In the genomic region with DNA sequence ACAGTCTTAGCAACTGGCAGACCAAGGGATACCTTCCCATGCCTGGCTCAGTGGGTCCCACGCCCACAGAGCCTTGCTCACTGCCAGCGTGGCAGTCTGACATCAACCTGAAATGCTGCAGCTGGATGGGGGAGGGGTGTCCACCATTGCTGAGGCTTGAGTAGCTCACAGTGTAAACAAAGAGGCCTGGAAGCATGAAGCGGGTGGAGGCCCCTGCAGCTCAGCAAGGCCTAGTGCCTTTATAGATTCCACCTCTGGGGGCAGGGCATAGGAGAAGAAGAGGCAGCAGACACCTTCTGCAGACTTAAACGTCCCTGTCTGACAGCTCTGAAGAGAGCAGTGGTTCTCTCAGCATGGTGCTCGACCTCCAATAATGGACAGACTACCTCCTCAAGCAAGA, we compare ENCODE assay signal across 28 cellular contexts.
A peak's percentile ranks its signal among the peaks of the same experiment; 100 is the strongest.
DNase-seq lines count a peak whose midpoint lies in the region; ATAC-seq and TF ChIP-seq lines count a peak whose summit lies in the region.
"Had no signal": no experiment of that assay in that cellular context is flagged by ENCODE, and none has a peak within 500 bp of the region (broad histone marks: within the 10 kb centered on the region; RNA-seq: fewer than 3 reads in every experiment).

No MANE protein-coding gene starts in this region.

- DNase-seq in WTC11 (ENCODE audit: low spot score) (peak; percentile 26), iPS-NIHi7 (ENCODE audit: extremely low spot score) (peak; percentile 13), type B pancreatic cell (ENCODE audit: extremely low spot score, unreplicated experiment) (no peak), putamen (ENCODE audit: low spot score) (no peak), stomach (no peak)
- DNase-seq: activated CD4-positive, alpha-beta T cell treated with anti-CD3 and anti-CD28 coated beads for 36 hours; activated naive CD4-positive, alpha-beta T cell treated with anti-CD3 and anti-CD28 coated beads, Interleukin-2, amount 50 U/mL, for 16 hours; activated T-cell treated with anti-CD3 and anti-CD28 coated beads, Interleukin-2, amount 50 U/mL, for 48 hours; anterior cingulate cortex; CD4-positive, CD25-positive, alpha-beta regulatory T cell; central memory CD4-positive, alpha-beta T cell; DMS79; effector CD4-positive, alpha-beta T cell; esophagus squamous epithelium; KG1; NCI-H1048; NCI-H187 treated with DMSO at 0.1 percent for 48 hours; NCI-H774; PC-3; Right ventricle myocardium superior; T-cell had no signal

- H3K27ac Mint-ChIP-seq in WTC11 (no peak overlapping the region), type B pancreatic cell (no peak overlapping the region)
- H3K27ac Mint-ChIP-seq: activated CD4-positive, alpha-beta T cell treated with anti-CD3 and anti-CD28 coated beads for 36 hours; CD4-positive, CD25-positive, alpha-beta regulatory T cell; mesothelial cell of epicardium; natural killer cell treated with Interleukin-12 subunit alpha and Interleukin-12 subunit beta and Interleukin-15 and Interleukin-18, amount 100 ng/mL, for 72 hours; T-cell had no signal

- H3K9me3 ChIP-seq in HUES64 (ENCODE audit: insufficient read depth, low read depth, low read length) (no peaks in the 10 kb centered on the region), stomach (peaks cover 0 to 13% (median 4%) of the 10 kb centered on the region in 4 donors)

- H3K4me3 Mint-ChIP-seq in WTC11, result no peak overlapping the region
- H3K4me3 Mint-ChIP-seq in type B pancreatic cell, result no peak overlapping the region
- H3K4me3 Mint-ChIP-seq: activated CD4-positive, alpha-beta T cell treated with anti-CD3 and anti-CD28 coated beads for 36 hours; CD4-positive, CD25-positive, alpha-beta regulatory T cell; mesothelial cell of epicardium; natural killer cell treated with Interleukin-12 subunit alpha and Interleukin-12 subunit beta and Interleukin-15 and Interleukin-18, amount 100 ng/mL, for 72 hours; T-cell had no signal

- peaks cover 53% of the 10 kb centered on the region for H3K36me3 Mint-ChIP-seq in WTC11
- no peaks in the 10 kb centered on the region for H3K36me3 Mint-ChIP-seq in type B pancreatic cell
- H3K36me3 Mint-ChIP-seq: CD4-positive, CD25-positive, alpha-beta regulatory T cell; mesothelial cell of epicardium; T-cell had no signal

- 76% methylated on average over 5 of the region's 5 CpGs for WGBS in HUES64
- 7 to 29% (median 19%) methylated on average over 3 to 5 of the region's 5 CpGs for WGBS in stomach, 5 donors

- TF ChIP-seq CTCF in WTC11 (IDR thresholded peaks at IDR 0.05) (no peak), type B pancreatic cell (conservative IDR thresholded peaks at IDR 0.05) (peak; percentile 17), stomach (IDR thresholded peaks at IDR 0.05) (no peak)

- intact Hi-C loops in stomach (cut with DNase I; ENCODE audit: low total_unique reads), result no loop called here

- no peak for TF ChIP-seq POLR2A in stomach (IDR thresholded peaks at IDR 0.05)

- TF ChIP-seq EP300 in stomach (IDR thresholded peaks at IDR 0.05), result no peak

- H3K4me1 ChIP-seq in HUES64 (ENCODE audit: insufficient read depth, low read length) (peaks cover 7% of the 10 kb centered on the region), stomach (no peaks in the 10 kb centered on the region)
- H3K4me1 ChIP-seq: esophagus squamous epithelium, gastroesophageal sphincter had no signal

- CTCF ChIA-PET in WTC11 (lab: Charles Lee), result no interaction called here

- H3K27me3 Mint-ChIP-seq in WTC11 (ENCODE audit: low read depth) (peaks cover 2% of the 10 kb centered on the region; the same call in 1 of the 2 replicates), type B pancreatic cell (peaks cover 4% of the 10 kb centered on the region)
- H3K27me3 Mint-ChIP-seq: activated CD4-positive, alpha-beta T cell treated with anti-CD3 and anti-CD28 coated beads for 36 hours; CD4-positive, CD25-positive, alpha-beta regulatory T cell; natural killer cell treated with Interleukin-12 subunit alpha and Interleukin-12 subunit beta and Interleukin-15 and Interleukin-18, amount 100 ng/mL, for 72 hours; T-cell had no signal

- H3K27ac ChIP-seq in HUES64 (ENCODE audit: low read depth, low read length) (no peak overlapping the region), stomach (no peak overlapping the region)
- H3K27ac ChIP-seq: esophagus squamous epithelium, gastroesophageal sphincter had no signal

- peak overlapping the region; percentile 44; the same call in 1 of the 2 replicates for H3K9ac ChIP-seq in HUES64 (ENCODE audit: low read depth, low read length)

- H3K4me3 ChIP-seq in HUES64 (ENCODE audit: low read length), result no peak overlapping the region
- no peak overlapping the region for H3K4me3 ChIP-seq in stomach
- H3K4me3 ChIP-seq: esophagus squamous epithelium, gastroesophageal sphincter had no signal

- peaks cover 87% of the 10 kb centered on the region for H3K9me3 Mint-ChIP-seq in WTC11
- no peaks in the 10 kb centered on the region for H3K9me3 Mint-ChIP-seq in type B pancreatic cell

- H3K27me3 ChIP-seq in HUES64 (ENCODE audit: insufficient read depth, low read length) (no peaks in the 10 kb centered on the region), stomach (no peaks in the 10 kb centered on the region)
- H3K27me3 ChIP-seq: esophagus squamous epithelium, gastroesophageal sphincter had no signal

- H3K4me1 Mint-ChIP-seq in WTC11 (no peaks in the 10 kb centered on the region; the same call in 1 of the 2 replicates), type B pancreatic cell (ENCODE audit: unreplicated experiment) (no peaks in the 10 kb centered on the region)
- H3K4me1 Mint-ChIP-seq: activated CD4-positive, alpha-beta T cell treated with anti-CD3 and anti-CD28 coated beads for 36 hours; mesothelial cell of epicardium; T-cell had no signal

- no peaks in the 10 kb centered on the region for H3K36me3 ChIP-seq in HUES64 (ENCODE audit: insufficient read depth, low read length)
- no peaks in the 10 kb centered on the region for H3K36me3 ChIP-seq in stomach
- H3K36me3 ChIP-seq: esophagus squamous epithelium, gastroesophageal sphincter had no signal

- ATAC-seq in WTC11 (peak; percentile 65), HG03439 (IDR thresholded peaks at IDR 0.05; ENCODE audit: unreplicated experiment) (no peak)
- ATAC-seq: activated CD4-positive, alpha-beta T cell treated with anti-CD3 and anti-CD28 coated beads for 36 hours; gastroesophageal sphincter; HCT116; left lobe of liver; natural killer cell treated with Interleukin-12 subunit alpha and Interleukin-12 subunit beta and Interleukin-15 and Interleukin-18, amount 100 ng/mL, for 72 hours; PC-3; T-cell had no signal

- POLR2A ChIA-PET in WTC11 (lab: Charles Lee), result no interaction called here

TF ChIP-seq in WTC11, 78 proteins besides CTCF, POLR2A, EP300 and RAD21:
- TF ChIP-seq FOXP1 (CRISPR knock-in tag; IDR thresholded peaks at IDR 0.05; ENCODE audit: borderline replicate concordance) (peak; percentile 29; the same call in 1 of the 2 replicates), ZBTB21 (CRISPR knock-in tag; IDR thresholded peaks at IDR 0.05; ENCODE audit: borderline replicate concordance) (no peak)
- TF ChIP-seq, protein P1, sequence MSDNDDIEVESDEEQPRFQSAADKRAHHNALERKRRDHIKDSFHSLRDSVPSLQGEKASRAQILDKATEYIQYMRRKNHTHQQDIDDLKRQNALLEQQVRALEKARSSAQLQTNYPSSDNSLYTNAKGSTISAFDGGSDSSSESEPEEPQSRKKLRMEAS (CRISPR knock-in tag; IDR thresholded peaks at IDR 0.05), result peak; percentile 28; the same call in 1 of the 2 replicates

Comparison
In these comparisons a context has a peak if more than half of its experiments do, and no peak if none do; other contexts are left out.
1. DNase-seq: peak in WTC11 (single experiment) and iPS-NIHi7 (single experiment); none in type B pancreatic cell (single experiment), putamen (single experiment) and stomach (single experiment).